1 cellular context compared by ENCODE assay signal in genomic region chr1:87428883-87429282, GRCh38.
TF ChIP-seq lines count a peak whose summit lies in the region.

No MANE protein-coding gene starts in this region.

TF ChIP-seq in WTC11, 78 proteins besides CTCF, POLR2A, EP300 and RAD21 (continued from another document):
- TF ChIP-seq ELF4 (CRISPR knock-in tag; IDR thresholded peaks at IDR 0.05; ENCODE audit: low read depth) (no peak), ZNF396 (CRISPR knock-in tag; IDR thresholded peaks at IDR 0.05; ENCODE audit: borderline replicate concordance) (no peak), E2F1 (CRISPR knock-in tag; IDR thresholded peaks at IDR 0.05) (no peak), ESRRA (CRISPR knock-in tag; IDR thresholded peaks at IDR 0.05; ENCODE audit: borderline replicate concordance) (no peak), ZNF423 (CRISPR knock-in tag; IDR thresholded peaks at IDR 0.05) (no peak), NFE2L1 (CRISPR knock-in tag; IDR thresholded peaks at IDR 0.05) (no peak), NFATC4 (CRISPR knock-in tag; IDR thresholded peaks at IDR 0.05) (no peak), OVOL2 (CRISPR knock-in tag; IDR thresholded peaks at IDR 0.05; ENCODE audit: borderline replicate concordance) (no peak), ATF2 (CRISPR knock-in tag; IDR thresholded peaks at IDR 0.05; ENCODE audit: borderline replicate concordance, low read depth) (no peak), FOXP4 (CRISPR knock-in tag; IDR thresholded peaks at IDR 0.05) (no peak), FOXP1 (CRISPR knock-in tag; IDR thresholded peaks at IDR 0.05; ENCODE audit: borderline replicate concordance) (no peak), MLX (CRISPR knock-in tag; IDR thresholded peaks at IDR 0.05) (no peak), TCF7 (CRISPR knock-in tag; IDR thresholded peaks at IDR 0.05; ENCODE audit: low read depth) (no peak)
